In genomic region chr21:37592496-37592895, GRCh38 we compare ENCODE assay signal across 19 cellular contexts.
DNase-seq lines count a peak whose midpoint lies in the region; ATAC-seq and TF ChIP-seq lines count a peak whose summit lies in the region.
"Had no signal": no experiment of that assay in that cellular context is flagged by ENCODE, and none has a peak within 500 bp of the region (broad histone marks: within the 10 kb centered on the region; RNA-seq: fewer than 3 reads in every experiment).

No MANE protein-coding gene starts in this region.

- H3K4me1 ChIP-seq in NT2/D1 (ENCODE audit: insufficient read depth, insufficient read length): peaks cover 9% of the 10 kb centered on the region
- H3K4me1 ChIP-seq in osteoblast (ENCODE audit: insufficient read depth, low read length): no peaks in the 10 kb centered on the region

- H3K79me2 ChIP-seq in osteoblast (ENCODE audit: insufficient read depth, low read length): no peaks in the 10 kb centered on the region

- H3K4me2 ChIP-seq in osteoblast (ENCODE audit: insufficient read depth, low read length): no peak overlapping the region

- no peaks in the 10 kb centered on the region for H4K20me1 ChIP-seq in osteoblast (ENCODE audit: insufficient read depth, low read length)

- ATAC-seq in GM19452 (IDR thresholded peaks at IDR 0.05; ENCODE audit: unreplicated experiment) (no peak), GM21619 (IDR thresholded peaks at IDR 0.05; ENCODE audit: unreplicated experiment) (no peak), HG02642 (IDR thresholded peaks at IDR 0.05; ENCODE audit: poor library complexity, unreplicated experiment) (no peak)
- ATAC-seq: PC-3, SK-N-SH treated with all-trans-retinoic acid at 6 μM for 48 hours, T-cell had no signal

- TF ChIP-seq CTCF in osteoblast (IDR thresholded peaks at IDR 0.05; ENCODE audit: extremely low read depth, low read depth, low read length): no peak

- DNase-seq in H7: peak; percentile 24
- no peak for DNase-seq in NT2/D1 (ENCODE audit: low read depth, low spot score)
- peak; percentile 63 for DNase-seq in iPS DF 19.7 (ENCODE audit: low read depth, low spot score)
- peak; percentile 58 for DNase-seq in osteoblast (ENCODE audit: insufficient read length, low spot score, missing footprints)
- DNase-seq in COR-L47 (lab: John Stamatoyannopoulos, UW): no peak
- DNase-seq: C1 segment of cervical spinal cord; CD8-positive, alpha-beta memory T cell; Kasumi-1; NCI-H1105 treated with DMSO at 0.1 percent for 48 hours; NCI-H1694; NCI-H774; PC-3; RPMI8226; SIG-M5 had no signal

- H3K27me3 ChIP-seq in H7 (ENCODE audit: control insufficient read depth, insufficient read depth, low read length) (no peaks in the 10 kb centered on the region), NT2/D1 (ENCODE audit: insufficient read depth, insufficient read length) (no peaks in the 10 kb centered on the region), osteoblast (ENCODE audit: insufficient read depth, low read length) (peaks cover 10% of the 10 kb centered on the region)

- H3K36me3 ChIP-seq in H7 (replicated peaks; ENCODE audit: control insufficient read depth, insufficient read depth, low read length) (no peaks in the 10 kb centered on the region), NT2/D1 (ENCODE audit: insufficient read depth, insufficient read length, low read length) (no peaks in the 10 kb centered on the region), osteoblast (ENCODE audit: insufficient read depth, low read length) (no peaks in the 10 kb centered on the region)

- H3K9ac ChIP-seq in NT2/D1 (ENCODE audit: insufficient read length, low read depth): peak overlapping the region; percentile 5

- H2AFZ ChIP-seq in osteoblast (ENCODE audit: low read length): no peak overlapping the region

- no peak overlapping the region for H3K27ac ChIP-seq in osteoblast (ENCODE audit: low read depth, low read length)

- H3K4me3 ChIP-seq in H7 (ENCODE audit: insufficient read depth, low read depth, low read length) (no peak overlapping the region), NT2/D1 (ENCODE audit: insufficient read length, low read depth) (no peak overlapping the region), osteoblast (ENCODE audit: insufficient read depth, low read length) (no peak overlapping the region)

- peaks cover 17% of the 10 kb centered on the region; the same call in 1 of the 2 replicates for H3K9me3 ChIP-seq in NT2/D1 (ENCODE audit: insufficient read depth, low read length)
- H3K9me3 ChIP-seq in osteoblast (ENCODE audit: low read depth, low read length): no peaks in the 10 kb centered on the region

Comparison
In these comparisons a context has a peak if more than half of its experiments do, and no peak if none do; other contexts are left out.
1. DNase-seq: peak in H7 (single experiment), iPS DF 19.7 (single experiment) and osteoblast (single experiment); none in NT2/D1 (single experiment) and COR-L47 (single experiment).